In genomic region chr17:64148017-64148631, GRCh38 we compare ENCODE assay signal across 8 cellular contexts. TPM values are rescaled to one million over a fixed set of nuclear protein-coding genes. Genes with fewer than 3 reads are reported as not detected.
DNase-seq lines count a peak whose midpoint lies in the region; ATAC-seq and TF ChIP-seq lines count a peak whose summit lies in the region.

No MANE protein-coding gene starts in this region.

- peaks cover 10% of the 10 kb centered on the region for H3K79me2 ChIP-seq in ACC112 (ENCODE audit: control insufficient read depth, insufficient read depth, low read length, unreplicated experiment)
- H3K79me2 ChIP-seq in SU-DHL-6 (ENCODE audit: insufficient read depth, low read length) = peaks cover 13% of the 10 kb centered on the region; the same call in 1 of the 2 replicates

- H3K27ac ChIP-seq in ACC112 (ENCODE audit: low read depth, low read length) (peak overlapping the region; percentile 86), SU-DHL-6 (ENCODE audit: low read depth, low read length) (peak overlapping the region; percentile 87), iPS-20b (ENCODE audit: low read length) (no peak overlapping the region)

- peaks cover 42% of the 10 kb centered on the region for H3F3A ChIP-seq in SU-DHL-6 (ENCODE audit: insufficient read depth)

- no peaks in the 10 kb centered on the region for H4K20me1 ChIP-seq in SU-DHL-6 (ENCODE audit: low read depth, low read length)

- H3K4me1 ChIP-seq in ACC112 (ENCODE audit: control insufficient read depth, insufficient read depth, low read length, unreplicated experiment) (peaks cover 26% of the 10 kb centered on the region), iPS-20b (ENCODE audit: insufficient read depth, low read length) (0 out of 2 replicates have a peak, but pooled peaks cover 6% of the 10 kb centered on the region)

- H2AFZ ChIP-seq in ACC112 (ENCODE audit: low read length, unreplicated experiment) = no peak overlapping the region
- H2AFZ ChIP-seq in SU-DHL-6 (ENCODE audit: low read depth, low read length, severe bottlenecking) = no peak overlapping the region

- DNase-seq in H7 (peak; percentile 49), NCI-H1105 treated with DMSO at 0.1 percent for 48 hours (lab: John Stamatoyannopoulos, UW) (no peak)

- no peaks in the 10 kb centered on the region for H3K9me3 ChIP-seq in SU-DHL-6 (ENCODE audit: insufficient read depth, low read length)
- H3K9me3 ChIP-seq in iPS-20b (ENCODE audit: insufficient read depth, low read depth, low read length) = no peaks in the 10 kb centered on the region

- H3K4me3 ChIP-seq in ACC112 (ENCODE audit: low read depth, low read length) (no peak overlapping the region), H7 (ENCODE audit: insufficient read depth, low read depth, low read length) (no peak overlapping the region), SU-DHL-6 (ENCODE audit: insufficient read depth, low read length, poor library complexity, severe bottlenecking) (no peak overlapping the region), iPS-20b (ENCODE audit: low read length) (no peak overlapping the region)

- H3K9ac ChIP-seq in SU-DHL-6 (ENCODE audit: low read length) (no peak overlapping the region), iPS-20b (ENCODE audit: low read depth, low read length) (peak overlapping the region; percentile 99; the same call in 1 of the 2 replicates)

- no peaks in the 10 kb centered on the region for H3K9me2 ChIP-seq in SU-DHL-6 (replicated peaks; ENCODE audit: insufficient read depth, low read length)

- H3K4me2 ChIP-seq in SU-DHL-6 (ENCODE audit: low read depth, low read length, poor library complexity, severe bottlenecking) = no peak overlapping the region

- ATAC-seq in GM19452 (IDR thresholded peaks at IDR 0.05; ENCODE audit: unreplicated experiment) (no peak), GM19467 (IDR thresholded peaks at IDR 0.05; ENCODE audit: unreplicated experiment) (no peak), HG03354 (IDR thresholded peaks at IDR 0.05; ENCODE audit: poor library complexity, severe bottlenecking, unreplicated experiment) (no peak)

- TF ChIP-seq CTCF in SU-DHL-6 (IDR thresholded peaks at IDR 0.05; ENCODE audit: insufficient read depth, low read length, poor library complexity, severe bottlenecking) = no peak

- H3K36me3 ChIP-seq in ACC112 (ENCODE audit: insufficient read depth, low read length) (peaks cover 5% of the 10 kb centered on the region; the same call in 1 of the 2 replicates), H7 (replicated peaks; ENCODE audit: control insufficient read depth, insufficient read depth, low read length) (peaks cover 4% of the 10 kb centered on the region), SU-DHL-6 (ENCODE audit: low read length) (peaks cover 10% of the 10 kb centered on the region; the same call in 1 of the 2 replicates), iPS-20b (ENCODE audit: insufficient read depth, low read depth, low read length) (peaks cover 35% of the 10 kb centered on the region)

- no peaks in the 10 kb centered on the region for H3K27me3 ChIP-seq in ACC112 (ENCODE audit: insufficient read depth, low read length)
- no peaks in the 10 kb centered on the region for H3K27me3 ChIP-seq in H7 (ENCODE audit: control insufficient read depth, insufficient read depth, low read length)
- H3K27me3 ChIP-seq in SU-DHL-6 (ENCODE audit: low read length) = no peaks in the 10 kb centered on the region
- H3K27me3 ChIP-seq in iPS-20b (ENCODE audit: insufficient read depth, low read length) = no peaks in the 10 kb centered on the region

RNA-seq across cellular contexts. Expression of gene ERN1, which starts 18.2 kb away (rescaled TPM):
- total RNA-seq in H7 (2014; rRNA removed; shearing (Covaris generic)) = 1.8 and 2.3 TPM in 2 replicates
